In the genomic region with DNA sequence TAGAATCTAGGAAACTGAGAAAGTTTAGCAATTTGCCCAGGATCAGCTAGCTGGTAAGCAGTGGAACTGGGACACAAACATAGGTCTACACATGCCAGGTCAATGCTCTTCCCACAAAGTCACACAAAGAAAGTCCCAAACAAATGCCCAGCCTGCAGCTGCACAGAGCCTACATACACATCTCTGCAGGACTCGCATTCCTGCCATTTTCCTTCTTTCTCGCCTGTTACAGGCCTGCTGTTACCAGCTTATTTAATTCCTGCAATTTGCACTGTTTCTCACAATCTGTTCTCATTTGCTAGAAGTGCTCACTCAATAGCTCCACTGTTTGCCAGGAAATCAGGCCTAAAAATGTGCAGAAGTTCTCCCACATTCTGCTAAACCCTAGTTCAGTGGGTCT, we compare ENCODE assay signal across 18 cellular contexts.
DNase-seq lines count a peak whose midpoint lies in the region; FAIRE-seq and TF ChIP-seq lines count a peak whose summit lies in the region.
"Had no signal": no experiment of that assay in that cellular context is flagged by ENCODE, and none has a peak within 500 bp of the region (broad histone marks: within the 10 kb centered on the region; RNA-seq: fewer than 3 reads in every experiment).

No MANE protein-coding gene starts in this region.

- no peak overlapping the region for H2BK12ac ChIP-seq in H9 (ENCODE audit: insufficient read length, low read depth, low read length)
- H2BK12ac ChIP-seq in H1 (ENCODE audit: low read depth, low read length): no peak overlapping the region

- H4K8ac ChIP-seq in H9 (replicated peaks; ENCODE audit: insufficient read length, low read depth, low read length) (no peak overlapping the region), H1 (ENCODE audit: extremely low read depth, insufficient read depth, low read length) (no peak overlapping the region)

- H4K20me1 ChIP-seq in H9 (ENCODE audit: control insufficient read depth, insufficient read depth, insufficient read length): no peaks in the 10 kb centered on the region
- H4K20me1 ChIP-seq in H1 (replicated peaks in 1 of 2; ENCODE audit: control insufficient read depth in 1 of 2, insufficient read depth in 2 of 2, low read length in 2 of 2): no peaks in the 10 kb centered on the region
- H4K20me1 ChIP-seq: BLaER1 had no signal

- H3K27me3 ChIP-seq in H9 (ENCODE audit: insufficient read depth, low read length) (no peaks in the 10 kb centered on the region), H1 (replicated peaks in 1 of 4; ENCODE audit: control insufficient read depth in 3 of 4, extremely low read depth in 1 of 4, insufficient read depth in 3 of 4, low read length in 3 of 4) (no peaks in the 10 kb centered on the region)
- H3K27me3 ChIP-seq: BLaER1 had no signal

- CTCF ChIA-PET in H1 (lab: Charles Lee; ENCODE audit: partially characterized antibody): interaction anchor here (2.3 to 2.4 kb wide), 2 partner anchors 11 to 155 kb away, joined by 8 to 15 read pairs; no protein-coding TSS in a partner anchor

- no peaks in the 10 kb centered on the region for H3K4me1 ChIP-seq in H9 (ENCODE audit: insufficient read depth, low read length)
- peaks cover 0 to 3% (median 0%) of the 10 kb centered on the region in 4 experiments; a peak in 1 of 7 replicates for H3K4me1 ChIP-seq in H1 (replicated peaks in 1 of 4; ENCODE audit: control insufficient read depth in 3 of 4, insufficient read depth in 4 of 4, low read length in 3 of 4)

- H2BK15ac ChIP-seq in H9 (ENCODE audit: low read depth, low read length) (no peak overlapping the region), H1 (ENCODE audit: low read length) (no peak overlapping the region)

- H3K18ac ChIP-seq in H9 (ENCODE audit: insufficient read length, low read depth, low read length): no peak overlapping the region
- H3K18ac ChIP-seq in H1 (ENCODE audit: extremely low read depth, low read length): no peak overlapping the region

- no CpG with 5 or more reads among the region's 2 CpGs for WGBS in H9 (ENCODE audit: extremely low coverage, insufficient read length, low lambda C conversion rate)
- 83% methylated on average over 2 of the region's 2 CpGs; no CpG with 5 or more reads in 1 of the 2 experiments for WGBS in H1 (ENCODE audit: extremely low coverage in 1 of 2, insufficient coverage in 1 of 2, insufficient read length in 1 of 2, insufficient replicate concordance in 2 of 2, low coverage in 1 of 2, low lambda C conversion rate in 2 of 2, missing lambda C conversion rate in 1 of 2), 2 experiments

- no peak overlapping the region for H2AFZ ChIP-seq in H9 (ENCODE audit: low read length)
- peak overlapping the region; percentile 50; the same call in 1 of the 2 replicates for H2AFZ ChIP-seq in H1 (ENCODE audit: low read length)

- H3K27ac Mint-ChIP-seq in H9 (peak overlapping the region; percentile 8 to 23 (median 15); a peak in 3 of 7 replicates), endothelial cell (ENCODE audit: unreplicated experiment) (no peak overlapping the region)
- H3K27ac Mint-ChIP-seq: CD14-positive monocyte; CD4-positive, alpha-beta memory T cell had no signal

- H3K79me1 ChIP-seq in H9 (ENCODE audit: insufficient read depth, low read depth, low read length, poor library complexity, severe bottlenecking): no peaks in the 10 kb centered on the region
- H3K79me1 ChIP-seq in H1 (ENCODE audit: low read depth, low read length): no peaks in the 10 kb centered on the region

- no peak for FAIRE-seq in H1 (lab: Jason Lieb, UNC)
- FAIRE-seq: A204.1 had no signal

- TF ChIP-seq POLR2A in H1 (IDR thresholded peaks at IDR 0.05; ENCODE audit: control extremely low read depth in 1 of 2, low read depth in 2 of 2, low read length in 2 of 2): no peak

- no peak for TF ChIP-seq EP300 in H1 (IDR thresholded peaks at IDR 0.05; ENCODE audit: borderline replicate concordance in 1 of 2, low read depth in 2 of 2, low read length in 2 of 2)

- POLR2A ChIA-PET in H1 (lab: Charles Lee; ENCODE audit: partially characterized antibody): no interaction called here

- no peak overlapping the region for H3T11ph ChIP-seq in H9 (ENCODE audit: low read length)

- H3K4me3 Mint-ChIP-seq in H9 (no peak overlapping the region), endothelial cell (ENCODE audit: unreplicated experiment) (no peak overlapping the region)
- H3K4me3 Mint-ChIP-seq: CD14-positive monocyte; CD4-positive, alpha-beta memory T cell had no signal

- H3K23ac ChIP-seq in H9 (ENCODE audit: insufficient read length, low read depth, low read length): no peak overlapping the region
- no peak overlapping the region for H3K23ac ChIP-seq in H1 (ENCODE audit: insufficient read length)

- no peak for TF ChIP-seq CTCF in H9 (conservative IDR thresholded peaks at IDR 0.05)
- no peak for TF ChIP-seq CTCF in H1 (IDR thresholded peaks at IDR 0.05; ENCODE audit: control extremely low read depth in 1 of 3, insufficient read depth in 1 of 3, low read depth in 1 of 3, low read length in 3 of 3)
- no peak for TF ChIP-seq CTCF in endothelial cell (IDR thresholded peaks at IDR 0.05; ENCODE audit: unreplicated experiment)

- H2BK5ac ChIP-seq in H9 (ENCODE audit: insufficient read length, low read length): no peak overlapping the region
- H2BK5ac ChIP-seq in H1 (ENCODE audit: low read depth, low read length): no peak overlapping the region

- H3K79me2 ChIP-seq in H9 (ENCODE audit: insufficient read depth, low read length) (no peaks in the 10 kb centered on the region), H1 (ENCODE audit: control insufficient read depth in 1 of 2, insufficient read depth in 2 of 2, low read length in 2 of 2) (no peaks in the 10 kb centered on the region)

- H3K9me3 Mint-ChIP-seq in H9: peaks cover 22 to 26% of the 10 kb centered on the region in 2 experiments
- peaks cover 13% of the 10 kb centered on the region for H3K9me3 Mint-ChIP-seq in endothelial cell (ENCODE audit: unreplicated experiment)

- no peak overlapping the region for H2AK5ac ChIP-seq in H9 (ENCODE audit: insufficient read length, low read length)
- H2AK5ac ChIP-seq in H1 (ENCODE audit: low read depth, low read length): no peak overlapping the region

- H3K27ac ChIP-seq in H9 (ENCODE audit: insufficient read length, low read depth, low read length) (no peak overlapping the region), H1 (ENCODE audit: low read depth, low read length) (no peak overlapping the region)
- H3K27ac ChIP-seq: BLaER1, HL-60 had no signal

- H3K4ac ChIP-seq in H9 (ENCODE audit: low read depth, low read length): no peak overlapping the region
- no peak overlapping the region for H3K4ac ChIP-seq in H1 (replicated peaks; ENCODE audit: insufficient read length, low read depth, low read length)

- H3K9ac ChIP-seq in H9 (ENCODE audit: extremely low read depth, insufficient read length, low read length) (no peak overlapping the region), H1 (replicated peaks in 1 of 4; ENCODE audit: extremely low read depth in 1 of 4, low read depth in 3 of 4, low read length in 3 of 4) (no peak overlapping the region)
- H3K9ac ChIP-seq: BLaER1 had no signal

- H3K9me3 ChIP-seq in H9 (ENCODE audit: control insufficient read depth, low read depth, low read length): no peaks in the 10 kb centered on the region
- H3K9me3 ChIP-seq in H1 (ENCODE audit: insufficient read depth in 2 of 2, low read depth in 1 of 2, low read length in 1 of 2): 0 out of 4 replicates have a peak, but pooled peaks cover 0 to 4% of the 10 kb centered on the region in 2 experiments

- H4K5ac ChIP-seq in H9 (ENCODE audit: insufficient read length, low read depth, low read length): no peak overlapping the region
- no peak overlapping the region for H4K5ac ChIP-seq in H1 (ENCODE audit: insufficient read length, low read depth, low read length)

- H3K23me2 ChIP-seq in H9 (ENCODE audit: insufficient read length, low read depth, low read length, poor library complexity, severe bottlenecking) (no peaks in the 10 kb centered on the region), H1 (ENCODE audit: low read depth, low read length) (no peaks in the 10 kb centered on the region)

- H2BK20ac ChIP-seq in H9 (ENCODE audit: low read depth, low read length, poor library complexity, severe bottlenecking) (no peak overlapping the region), H1 (ENCODE audit: low read length) (no peak overlapping the region)

- H3K4me1 Mint-ChIP-seq in H9 (peaks cover 4 to 7% of the 10 kb centered on the region in 2 experiments; a peak in 3 of 4 replicates), endothelial cell (ENCODE audit: unreplicated experiment) (no peaks in the 10 kb centered on the region)
- H3K4me1 Mint-ChIP-seq: CD14-positive monocyte; CD4-positive, alpha-beta memory T cell had no signal

- no peak for DNase-seq in H9
- no peak for DNase-seq in H1 (ENCODE audit: low read depth in 1 of 2, low spot score in 2 of 2)
- peak; percentile 25 for DNase-seq in inferior parietal cortex (ENCODE audit: extremely low spot score)
- DNase-seq in pons (ENCODE audit: low spot score): peak; percentile 2
- no peak for DNase-seq in endothelial cell (ENCODE audit: low spot score)
- no peak for DNase-seq in AML-193 (lab: John Stamatoyannopoulos, UW)
- DNase-seq in COLO829 (ENCODE audit: low spot score): no peak
- no peak for DNase-seq in 8988T
- DNase-seq: ACHN; Calu3; CD4-positive, alpha-beta memory T cell; DMS79 treated with DMSO at 0.1 percent for 48 hours; GF-D8; HCEC 1CT had no signal

- no peaks in the 10 kb centered on the region for H3K27me3 Mint-ChIP-seq in H9 (ENCODE audit: low read depth)
- H3K27me3 Mint-ChIP-seq in endothelial cell (ENCODE audit: unreplicated experiment): no peaks in the 10 kb centered on the region
- H3K27me3 Mint-ChIP-seq: CD4-positive, alpha-beta memory T cell had no signal

- H3K56ac ChIP-seq in H9 (ENCODE audit: insufficient read length, low read depth, low read length) (no peak overlapping the region), H1 (replicated peaks; ENCODE audit: insufficient read length, low read depth, low read length) (no peak overlapping the region)

- H3K36me3 ChIP-seq in H1 (ENCODE audit: control insufficient read depth in 2 of 4, insufficient read depth in 4 of 4, low read length in 3 of 4): no peaks in the 10 kb centered on the region
- H3K36me3 ChIP-seq: BLaER1 had no signal

- H3K36me3 Mint-ChIP-seq in H9 (ENCODE audit: insufficient read depth in 1 of 3, low read depth in 3 of 3) (peaks cover 8 to 20% (median 13%) of the 10 kb centered on the region in 3 experiments), endothelial cell (ENCODE audit: low read depth, unreplicated experiment) (peaks cover 7% of the 10 kb centered on the region)
- H3K36me3 Mint-ChIP-seq: CD14-positive monocyte; CD4-positive, alpha-beta memory T cell had no signal

- H3K14ac ChIP-seq in H9 (ENCODE audit: insufficient read depth, low read length) (no peak overlapping the region), H1 (ENCODE audit: insufficient read length) (no peak overlapping the region)

- H3K4me3 ChIP-seq in H1 (ENCODE audit: extremely low read depth in 1 of 4, insufficient read depth in 2 of 4, low read depth in 3 of 4, low read length in 4 of 4): no peak overlapping the region
- H3K4me3 ChIP-seq: BLaER1 had no signal

- H3K4me2 ChIP-seq in H9 (ENCODE audit: insufficient read depth, insufficient read length, low read length): no peak overlapping the region
- no peak overlapping the region for H3K4me2 ChIP-seq in H1 (ENCODE audit: insufficient read depth in 1 of 2, low read depth in 2 of 2, low read length in 2 of 2)
- H3K4me2 ChIP-seq: BLaER1 had no signal

- TF ChIP-seq RAD21 in H1 (IDR thresholded peaks at IDR 0.05 in 1 of 2, conservative IDR thresholded peaks at IDR 0.05 in 1 of 2; ENCODE audit: low read depth in 2 of 2, low read length in 2 of 2): no peak

- no peak overlapping the region for H4K91ac ChIP-seq in H9 (ENCODE audit: insufficient read length, low read depth, low read length)
- no peak overlapping the region for H4K91ac ChIP-seq in H1 (replicated peaks; ENCODE audit: insufficient read length, low read length)

- H2BK120ac ChIP-seq in H9 (ENCODE audit: low read depth, low read length, poor library complexity, severe bottlenecking): no peak overlapping the region
- H2BK120ac ChIP-seq in H1 (replicated peaks; ENCODE audit: low read depth, low read length): no peak overlapping the region

Comparison
In these comparisons a context has a peak if more than half of its experiments do, and no peak if none do; other contexts are left out.
1. DNase-seq: peak in inferior parietal cortex (single experiment) and pons (single experiment); none in H9 (single experiment), H1 (0 of 2), endothelial cell (single experiment), AML-193 (0 of 2), COLO829 (single experiment) and 8988T (single experiment).